Comparison of ENCODE assay signal across 2 cellular contexts in the genomic region with DNA sequence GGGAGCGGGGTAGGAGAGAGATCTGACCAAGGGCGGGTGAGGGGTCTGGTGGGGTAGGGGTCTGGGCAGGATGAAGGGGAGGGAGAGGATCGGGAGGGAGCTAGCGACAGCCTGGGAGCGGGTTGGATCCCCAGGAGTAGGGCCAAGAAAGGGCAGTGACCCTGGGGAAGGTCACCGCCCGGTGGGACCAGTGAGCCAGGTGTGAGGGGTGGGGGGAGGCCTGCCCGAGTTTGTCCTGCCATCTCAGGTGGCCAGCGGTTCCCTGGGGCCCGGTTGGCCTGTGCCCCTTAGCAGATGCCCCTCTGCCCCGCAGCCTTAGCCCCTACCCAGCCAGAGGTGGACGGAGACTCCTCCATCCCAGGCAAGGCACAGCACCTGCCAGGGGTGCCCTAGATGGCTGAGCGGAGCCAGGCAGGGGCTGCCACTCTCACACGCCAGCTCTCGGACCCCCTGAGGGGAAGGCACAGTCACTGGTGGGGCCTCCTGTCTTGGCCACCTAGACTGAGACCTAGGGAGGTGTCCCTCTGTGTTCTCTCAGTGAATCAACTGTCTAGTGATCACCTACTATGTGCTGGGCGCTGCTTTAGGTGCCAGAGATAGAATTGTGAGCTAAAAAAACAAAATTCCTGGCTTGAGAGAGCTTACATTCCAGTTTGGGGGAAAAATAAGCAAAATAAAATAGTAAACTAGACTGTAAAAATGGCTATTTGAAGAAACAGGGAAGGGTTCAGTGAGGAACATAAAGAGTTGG.
TF ChIP-seq lines count a peak whose summit lies in the region.

No MANE protein-coding gene starts in this region.

TF ChIP-seq in IMR-90, 13 proteins besides CTCF, POLR2A, EP300 and RAD21:
- TF ChIP-seq CHD1 (IDR thresholded peaks at IDR 0.05; ENCODE audit: low read depth, low read length) (no peak), ELK1 (IDR thresholded peaks at IDR 0.05; ENCODE audit: borderline replicate concordance, low read depth, low read length) (no peak)
TF ChIP-seq in IMR-90: peak in this region for 0.

TF ChIP-seq in H1, 55 proteins besides CTCF, POLR2A, EP300 and RAD21:
- no peak for TF ChIP-seq PHF8 (conservative IDR thresholded peaks at IDR 0.05; ENCODE audit: low read depth, low read length)
- no peak for TF ChIP-seq BRCA1 (IDR thresholded peaks at IDR 0.05; ENCODE audit: low read depth, low read length)
- TF ChIP-seq TAF7 (optimal IDR thresholded peaks at IDR 0.05; ENCODE audit: borderline replicate concordance, low read depth, low read length), result no peak
- TF ChIP-seq CTBP2 (IDR thresholded peaks at IDR 0.05; ENCODE audit: borderline replicate concordance, insufficient read depth, insufficient read length, low read length), result no peak
- no peak for TF ChIP-seq HDAC6 (IDR thresholded peaks at IDR 0.05; ENCODE audit: low read depth, low read length)
- TF ChIP-seq JUND (IDR thresholded peaks at IDR 0.05; ENCODE audit: low read length), result no peak
TF ChIP-seq in H1: peak in this region for 0.
